1 cellular context compared by ENCODE assay signal in the genomic region with DNA sequence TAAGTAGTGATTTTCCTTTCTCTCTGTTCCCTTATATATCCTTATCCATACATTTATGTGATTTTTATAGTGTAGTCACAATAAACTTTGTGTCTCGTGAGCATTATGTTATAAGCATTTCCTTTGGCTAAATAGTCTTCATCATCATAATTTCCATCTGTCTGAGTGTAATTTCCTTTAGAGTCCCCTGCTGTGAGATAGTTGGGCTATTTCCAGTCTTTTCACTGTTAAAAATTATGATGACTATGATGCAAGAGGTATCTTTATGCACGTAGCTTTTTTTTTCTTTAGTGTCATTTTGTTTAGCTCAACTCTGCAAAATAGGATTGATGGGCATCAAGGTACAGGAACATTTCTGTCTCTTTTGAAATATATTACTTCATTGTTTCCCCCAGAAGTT.
TF ChIP-seq lines count a peak whose summit lies in the region.

No MANE protein-coding gene starts in this region.

TF ChIP-seq in K562, 482 proteins besides CTCF, POLR2A, EP300 and RAD21 (continued from another document):
- TF ChIP-seq BRD9 (IDR thresholded peaks at IDR 0.05; ENCODE audit: low read depth, partially characterized antibody) (no peak), DIDO1 (tag; IDR thresholded peaks at IDR 0.05; ENCODE audit: low read depth) (no peak), RHOXF2B (CRISPR knock-in tag; conservative IDR thresholded peaks at IDR 0.05) (no peak), ZNF316 (IDR thresholded peaks at IDR 0.05) (peak; percentile 47)
- TF ChIP-seq, protein P1, sequence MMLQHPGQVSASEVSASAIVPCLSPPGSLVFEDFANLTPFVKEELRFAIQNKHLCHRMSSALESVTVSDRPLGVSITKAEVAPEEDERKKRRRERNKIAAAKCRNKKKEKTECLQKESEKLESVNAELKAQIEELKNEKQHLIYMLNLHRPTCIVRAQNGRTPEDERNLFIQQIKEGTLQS (IDR thresholded peaks at IDR 0.05), result 0 out of 2 replicates have a peak, but pooled peaks have one; percentile 28
- TF ChIP-seq, protein P1 (CRISPR knock-in tag; conservative IDR thresholded peaks at IDR 0.05), result no peak
TF ChIP-seq in K562: peak in this region for 2.
